22 cellular contexts compared by ENCODE assay signal in the genomic region with DNA sequence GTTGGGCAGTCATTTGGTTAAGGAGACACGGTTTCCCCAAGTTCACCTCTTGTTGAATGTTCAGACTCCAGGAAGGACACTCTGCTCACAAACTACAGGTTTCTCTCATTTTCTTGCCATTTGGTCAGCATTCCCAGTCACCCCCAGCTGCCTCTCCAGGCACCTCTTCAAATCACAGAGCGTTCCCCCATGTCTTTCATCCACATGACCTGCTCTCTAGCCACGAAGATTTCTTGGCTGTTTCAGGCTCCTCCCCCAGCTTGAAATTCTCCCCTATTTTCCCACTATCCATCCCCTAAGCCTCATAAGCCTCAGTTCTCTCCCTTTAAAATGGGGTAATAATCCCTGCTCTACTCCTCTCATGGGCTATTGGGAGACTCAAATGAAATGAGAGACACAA.
DNase-seq lines count a peak whose midpoint lies in the region; ATAC-seq and TF ChIP-seq lines count a peak whose summit lies in the region.
"Had no signal": no experiment of that assay in that cellular context is flagged by ENCODE, and none has a peak within 500 bp of the region (broad histone marks: within the 10 kb centered on the region; RNA-seq: fewer than 3 reads in every experiment).

No MANE protein-coding gene starts in this region.

- peaks cover 25% of the 10 kb centered on the region for H3K4me1 Mint-ChIP-seq in activated naive CD4-positive, alpha-beta T cell treated with anti-CD3 and anti-CD28 coated beads for 36 hours (ENCODE audit: low read depth)
- peaks cover 41% of the 10 kb centered on the region for H3K4me1 Mint-ChIP-seq in activated naive CD4-positive, alpha-beta T cell treated with anti-CD3 and anti-CD28 coated beads, Interleukin-2, amount 10 ng/mL, durations not matched to agents 7 days and 5 days
- H3K4me1 Mint-ChIP-seq in neural crest cell (peaks cover 46% of the 10 kb centered on the region), type B pancreatic cell (ENCODE audit: unreplicated experiment) (peaks cover 45% of the 10 kb centered on the region), WTC11 (peaks cover 47% of the 10 kb centered on the region)

- H3K9me3 Mint-ChIP-seq in activated naive CD4-positive, alpha-beta T cell treated with anti-CD3 and anti-CD28 coated beads for 36 hours = no peaks in the 10 kb centered on the region
- H3K9me3 Mint-ChIP-seq in activated naive CD4-positive, alpha-beta T cell treated with anti-CD3 and anti-CD28 coated beads, Interleukin-2, amount 10 ng/mL, durations not matched to agents 7 days and 5 days = peaks cover 5% of the 10 kb centered on the region
- H3K9me3 Mint-ChIP-seq in neural crest cell (peaks cover 4% of the 10 kb centered on the region), type B pancreatic cell (peaks cover 11% of the 10 kb centered on the region), WTC11 (peaks cover 6% of the 10 kb centered on the region; the same call in 1 of the 2 replicates)
- H3K9me3 Mint-ChIP-seq: H9, HFFc6 had no signal

- POLR2A ChIA-PET in WTC11 (lab: Charles Lee) = no interaction called here

- DNase-seq in activated naive CD4-positive, alpha-beta T cell treated with anti-CD3 and anti-CD28 coated beads for 36 hours = no peak
- DNase-seq in activated naive CD4-positive, alpha-beta T cell treated with anti-CD3 and anti-CD28 coated beads, Interleukin-2, amount 10 ng/mL, durations not matched to agents 7 days and 5 days = no peak
- no peak for DNase-seq in caudate nucleus (lab: John Stamatoyannopoulos, UW)
- DNase-seq in neural crest cell (ENCODE audit: low read depth, low spot score) = no peak
- DNase-seq in effector CD8-positive, alpha-beta T cell (lab: John Stamatoyannopoulos, UW) = no peak
- no peak for DNase-seq in activated CD4-positive, alpha-beta T cell treated with anti-CD3 and anti-CD28 coated beads, Interleukin-2, amount 50 U/mL, for 1 hour
- no peak for DNase-seq in type B pancreatic cell (ENCODE audit: extremely low spot score, unreplicated experiment)
- no peak for DNase-seq in WTC11 (ENCODE audit: low spot score)
- DNase-seq: BE2C, GM23248, H9, HFFc6, KG1, MG63, NCI-H1105 treated with DMSO at 0.1 percent for 48 hours, NCI-H2029, Right ventricle myocardium superior, RPMI8226 had no signal

- peak overlapping the region; percentile 21 for H3K27ac Mint-ChIP-seq in activated naive CD4-positive, alpha-beta T cell treated with anti-CD3 and anti-CD28 coated beads for 36 hours
- H3K27ac Mint-ChIP-seq in activated naive CD4-positive, alpha-beta T cell treated with anti-CD3 and anti-CD28 coated beads, Interleukin-2, amount 10 ng/mL, durations not matched to agents 7 days and 5 days = no peak overlapping the region
- H3K27ac Mint-ChIP-seq in neural crest cell (ENCODE audit: unreplicated experiment) (peak overlapping the region; percentile 29), type B pancreatic cell (no peak overlapping the region), WTC11 (no peak overlapping the region)
- H3K27ac Mint-ChIP-seq: CD14-positive monocyte, H9, HFFc6 had no signal

- H3K27me3 Mint-ChIP-seq in activated naive CD4-positive, alpha-beta T cell treated with anti-CD3 and anti-CD28 coated beads for 36 hours (ENCODE audit: low read depth) = no peaks in the 10 kb centered on the region
- peaks cover 9% of the 10 kb centered on the region for H3K27me3 Mint-ChIP-seq in activated naive CD4-positive, alpha-beta T cell treated with anti-CD3 and anti-CD28 coated beads, Interleukin-2, amount 10 ng/mL, durations not matched to agents 7 days and 5 days
- H3K27me3 Mint-ChIP-seq in neural crest cell (ENCODE audit: low read depth) = no peaks in the 10 kb centered on the region
- no peaks in the 10 kb centered on the region for H3K27me3 Mint-ChIP-seq in type B pancreatic cell
- H3K27me3 Mint-ChIP-seq in WTC11 (ENCODE audit: low read depth) = no peaks in the 10 kb centered on the region

- intact Hi-C loops in activated naive CD4-positive, alpha-beta T cell treated with anti-CD3 and anti-CD28 coated beads for 36 hours (cut with micrococcal nuclease) = no loop called here

- CTCF ChIA-PET in activated naive CD4-positive, alpha-beta T cell treated with anti-CD3 and anti-CD28 coated beads for 36 hours (lab: Charles Lee) = interaction anchor here (0.6 to 2.5 kb wide), 2 partner anchors 29 to 459 kb away, joined by 4 to 6 read pairs; no protein-coding TSS in a partner anchor
- CTCF ChIA-PET in activated naive CD4-positive, alpha-beta T cell treated with anti-CD3 and anti-CD28 coated beads, Interleukin-2, amount 10 ng/mL, durations not matched to agents 7 days and 5 days (lab: Charles Lee) = no interaction called here
- CTCF ChIA-PET in WTC11 (lab: Charles Lee) = no interaction called here

- ATAC-seq in WTC11 = no peak
- ATAC-seq: HepG2 had no signal

- peak overlapping the region; percentile 98 for H3K27ac ChIP-seq in caudate nucleus (ENCODE audit: low read depth, low read length)
- H3K27ac ChIP-seq: 22Rv1, GM23248, SJSA1 had no signal

- H3K36me3 Mint-ChIP-seq in activated naive CD4-positive, alpha-beta T cell treated with anti-CD3 and anti-CD28 coated beads for 36 hours (ENCODE audit: low read depth) = no peaks in the 10 kb centered on the region
- peaks cover 6% of the 10 kb centered on the region for H3K36me3 Mint-ChIP-seq in activated naive CD4-positive, alpha-beta T cell treated with anti-CD3 and anti-CD28 coated beads, Interleukin-2, amount 10 ng/mL, durations not matched to agents 7 days and 5 days
- H3K36me3 Mint-ChIP-seq in neural crest cell (ENCODE audit: low read depth) (no peaks in the 10 kb centered on the region), type B pancreatic cell (peaks cover 8% of the 10 kb centered on the region), WTC11 (no peaks in the 10 kb centered on the region)
- H3K36me3 Mint-ChIP-seq: CD14-positive monocyte had no signal

- TF ChIP-seq CTCF in neural crest cell (conservative IDR thresholded peaks at IDR 0.05) = no peak
- no peak for TF ChIP-seq CTCF in type B pancreatic cell (conservative IDR thresholded peaks at IDR 0.05)
- no peak for TF ChIP-seq CTCF in WTC11 (IDR thresholded peaks at IDR 0.05)

- no peak overlapping the region for H3K4me3 Mint-ChIP-seq in activated naive CD4-positive, alpha-beta T cell treated with anti-CD3 and anti-CD28 coated beads for 36 hours
- H3K4me3 Mint-ChIP-seq in activated naive CD4-positive, alpha-beta T cell treated with anti-CD3 and anti-CD28 coated beads, Interleukin-2, amount 10 ng/mL, durations not matched to agents 7 days and 5 days = no peak overlapping the region
- H3K4me3 Mint-ChIP-seq in neural crest cell = no peak overlapping the region
- no peak overlapping the region for H3K4me3 Mint-ChIP-seq in type B pancreatic cell
- no peak overlapping the region for H3K4me3 Mint-ChIP-seq in WTC11
- H3K4me3 Mint-ChIP-seq: CD14-positive monocyte, H9, HFFc6 had no signal

TF ChIP-seq in WTC11, 78 proteins besides CTCF, POLR2A, EP300 and RAD21 (continues in another document):
- TF ChIP-seq MYBL2 (CRISPR knock-in tag; IDR thresholded peaks at IDR 0.05) = no peak
- TF ChIP-seq, protein P1, sequence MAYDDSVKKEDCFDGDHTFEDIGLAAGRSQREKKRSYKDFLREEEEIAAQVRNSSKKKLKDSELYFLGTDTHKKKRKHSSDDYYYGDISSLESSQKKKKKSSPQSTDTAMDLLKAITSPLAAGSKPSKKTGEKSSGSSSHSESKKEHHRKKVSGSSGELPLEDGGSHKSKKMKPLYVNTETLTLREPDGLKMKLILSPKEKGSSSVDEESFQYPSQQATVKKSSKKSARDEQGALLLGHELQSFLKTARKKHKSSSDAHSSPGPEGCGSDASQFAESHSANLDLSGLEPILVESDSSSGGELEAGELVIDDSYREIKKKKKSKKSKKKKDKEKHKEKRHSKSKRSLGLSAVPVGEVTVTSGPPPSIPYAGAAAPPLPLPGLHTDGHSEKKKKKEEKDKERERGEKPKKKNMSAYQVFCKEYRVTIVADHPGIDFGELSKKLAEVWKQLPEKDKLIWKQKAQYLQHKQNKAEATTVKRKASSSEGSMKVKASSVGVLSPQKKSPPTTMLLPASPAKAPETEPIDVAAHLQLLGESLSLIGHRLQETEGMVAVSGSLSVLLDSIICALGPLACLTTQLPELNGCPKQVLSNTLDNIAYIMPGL (CRISPR knock-in tag; IDR thresholded peaks at IDR 0.05) = no peak
- TF ChIP-seq GRHL2 (CRISPR knock-in tag; IDR thresholded peaks at IDR 0.05; ENCODE audit: insufficient replicate concordance, severe bottlenecking) = no peak
- TF ChIP-seq ELF4 (CRISPR knock-in tag; IDR thresholded peaks at IDR 0.05; ENCODE audit: low read depth) = no peak
- TF ChIP-seq, protein P2, sequence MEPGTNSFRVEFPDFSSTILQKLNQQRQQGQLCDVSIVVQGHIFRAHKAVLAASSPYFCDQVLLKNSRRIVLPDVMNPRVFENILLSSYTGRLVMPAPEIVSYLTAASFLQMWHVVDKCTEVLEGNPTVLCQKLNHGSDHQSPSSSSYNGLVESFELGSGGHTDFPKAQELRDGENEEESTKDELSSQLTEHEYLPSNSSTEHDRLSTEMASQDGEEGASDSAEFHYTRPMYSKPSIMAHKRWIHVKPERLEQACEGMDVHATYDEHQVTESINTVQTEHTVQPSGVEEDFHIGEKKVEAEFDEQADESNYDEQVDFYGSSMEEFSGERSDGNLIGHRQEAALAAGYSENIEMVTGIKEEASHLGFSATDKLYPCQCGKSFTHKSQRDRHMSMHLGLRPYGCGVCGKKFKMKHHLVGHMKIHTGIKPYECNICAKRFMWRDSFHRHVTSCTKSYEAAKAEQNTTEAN (CRISPR knock-in tag; IDR thresholded peaks at IDR 0.05) = no peak
- no peak for TF ChIP-seq NFE2L1 (CRISPR knock-in tag; IDR thresholded peaks at IDR 0.05)

Comparison
In these comparisons a context has a peak if more than half of its experiments do, and no peak if none do; other contexts are left out.
1. H3K27ac Mint-ChIP-seq: peak in activated naive CD4-positive, alpha-beta T cell treated with anti-CD3 and anti-CD28 coated beads for 36 hours (single experiment) and neural crest cell (single experiment); none in activated naive CD4-positive, alpha-beta T cell treated with anti-CD3 and anti-CD28 coated beads, Interleukin-2, amount 10 ng/mL, durations not matched to agents 7 days and 5 days (single experiment), type B pancreatic cell (single experiment) and WTC11 (single experiment).